ENCODE assay signal across 7 cellular contexts in genomic region chr1:777480-778180, GRCh38.
DNase-seq lines count a peak whose midpoint lies in the region; ATAC-seq and TF ChIP-seq lines count a peak whose summit lies in the region.
"Not testable (repeated sequence)": the region's sequence is repeated elsewhere in the genome, so short reads cannot be mapped to it uniquely, and the experiment has no call there.

No MANE protein-coding gene starts in this region.

- H3K4me3 ChIP-seq in GM12875 (ENCODE audit: low read depth, low read length) = peak overlapping the region; percentile 64
- H3K4me3 ChIP-seq in OCI-LY3 (ENCODE audit: low read length) = peak overlapping the region; percentile 78
- peak overlapping the region; percentile 51 to 70 (median 60) for H3K4me3 ChIP-seq in skin epidermis

- H3K9me3 ChIP-seq in OCI-LY3 (ENCODE audit: insufficient read depth, low read length) = not testable (repeated sequence)

- not testable (repeated sequence) for ATAC-seq in activated CD8-positive, alpha-beta memory T cell treated with anti-CD3 and anti-CD28 coated beads, Interleukin-2, amount 10 ng/mL, durations not matched to agents 7 days and 5 days; central memory CD8-positive, alpha-beta T cell (replicated peaks; ENCODE audit: extremely low read depth, poor library complexity, severe bottlenecking); naive B cell (ENCODE audit: low read depth in 2 of 2)

- CTCF ChIA-PET in activated CD8-positive, alpha-beta memory T cell treated with anti-CD3 and anti-CD28 coated beads, Interleukin-2, amount 10 ng/mL, durations not matched to agents 7 days and 5 days (lab: Charles Lee) = interaction anchor here (1.3 kb wide), 1 partner anchor 162 kb away, joined by 4 read pairs; no protein-coding TSS in a partner anchor

- H3K79me2 ChIP-seq in OCI-LY3 (ENCODE audit: low read length) = peaks cover 22% of the 10 kb centered on the region

- not testable (repeated sequence) for H3K27ac ChIP-seq in OCI-LY3 (ENCODE audit: low read length)
- peak overlapping the region in 17 of 21 experiments; percentile 34 to 91 (median 86) for H3K27ac ChIP-seq in skin epidermis

- not testable (repeated sequence) for H2AFZ ChIP-seq in OCI-LY3 (ENCODE audit: low read depth, low read length)

- H3K27ac Mint-ChIP-seq in activated CD8-positive, alpha-beta memory T cell treated with anti-CD3 and anti-CD28 coated beads, Interleukin-2, amount 10 ng/mL, durations not matched to agents 7 days and 5 days = peak overlapping the region; percentile 98
- H3K27ac Mint-ChIP-seq in central memory CD8-positive, alpha-beta T cell (ENCODE audit: low read depth) = not testable (repeated sequence)
- peak overlapping the region in 5 of 6 donors; percentile 7 to 100 (median 99) for H3K27ac Mint-ChIP-seq in naive B cell

- H3K4me3 Mint-ChIP-seq in activated CD8-positive, alpha-beta memory T cell treated with anti-CD3 and anti-CD28 coated beads, Interleukin-2, amount 10 ng/mL, durations not matched to agents 7 days and 5 days = peak overlapping the region; percentile 91
- peak overlapping the region; percentile 85 for H3K4me3 Mint-ChIP-seq in central memory CD8-positive, alpha-beta T cell
- H3K4me3 Mint-ChIP-seq in naive B cell = peak overlapping the region in 7 of 8 donors; percentile 2 to 99 (median 97)

- intact Hi-C loops in cardiac septum (cut with DNase I) = not testable (repeated sequence)

- peak; percentile 40 for DNase-seq in activated CD8-positive, alpha-beta memory T cell treated with anti-CD3 and anti-CD28 coated beads, Interleukin-2, amount 10 ng/mL, durations not matched to agents 7 days and 5 days
- DNase-seq in central memory CD8-positive, alpha-beta T cell (ENCODE audit: low spot score in 2 of 2); naive B cell: not testable (repeated sequence)
- DNase-seq in cardiac septum (ENCODE audit: low spot score) = peak; percentile 59

- not testable (repeated sequence) for H3K4me1 Mint-ChIP-seq in activated CD8-positive, alpha-beta memory T cell treated with anti-CD3 and anti-CD28 coated beads, Interleukin-2, amount 10 ng/mL, durations not matched to agents 7 days and 5 days; central memory CD8-positive, alpha-beta T cell
- peaks cover 4 to 13% (median 12%) of the 10 kb centered on the region in 3 donors for H3K4me1 Mint-ChIP-seq in naive B cell

- TF ChIP-seq CTCF in GM12875 (IDR thresholded peaks at IDR 0.05; ENCODE audit: borderline replicate concordance, insufficient read depth, low read depth, low read length); OCI-LY3 (IDR thresholded peaks at IDR 0.05; ENCODE audit: low read depth, low read length): not testable (repeated sequence)

- not testable (repeated sequence) for H3K9me3 Mint-ChIP-seq in activated CD8-positive, alpha-beta memory T cell treated with anti-CD3 and anti-CD28 coated beads, Interleukin-2, amount 10 ng/mL, durations not matched to agents 7 days and 5 days (ENCODE audit: low read depth); central memory CD8-positive, alpha-beta T cell; naive B cell

- peak overlapping the region; percentile 69; the same call in 1 of the 2 replicates for H3K9ac ChIP-seq in OCI-LY3 (ENCODE audit: low read length)

- not testable (repeated sequence) for H3K36me3 ChIP-seq in OCI-LY3 (replicated peaks; ENCODE audit: low read depth, low read length)

- H3K4me2 ChIP-seq in OCI-LY3 (ENCODE audit: low read length) = peak overlapping the region; percentile 57

- H3K4me1 ChIP-seq in OCI-LY3 (ENCODE audit: low read length) = not testable (repeated sequence)

- not testable (repeated sequence) for H4K20me1 ChIP-seq in OCI-LY3 (ENCODE audit: insufficient read depth, low read length)

- H3K36me3 Mint-ChIP-seq in activated CD8-positive, alpha-beta memory T cell treated with anti-CD3 and anti-CD28 coated beads, Interleukin-2, amount 10 ng/mL, durations not matched to agents 7 days and 5 days; central memory CD8-positive, alpha-beta T cell (ENCODE audit: insufficient read depth); naive B cell: not testable (repeated sequence)

- H3K27me3 ChIP-seq in OCI-LY3 (ENCODE audit: low read depth, low read length) = not testable (repeated sequence)

- not testable (repeated sequence) for H3K27me3 Mint-ChIP-seq in activated CD8-positive, alpha-beta memory T cell treated with anti-CD3 and anti-CD28 coated beads, Interleukin-2, amount 10 ng/mL, durations not matched to agents 7 days and 5 days; central memory CD8-positive, alpha-beta T cell; naive B cell
